8 cellular contexts compared by ENCODE assay signal in genomic region chr3:35965908-35966307, GRCh38.
DNase-seq lines count a peak whose midpoint lies in the region; ATAC-seq and TF ChIP-seq lines count a peak whose summit lies in the region.

No MANE protein-coding gene starts in this region.

- H3K9me2 ChIP-seq in neural cell (ENCODE audit: insufficient read depth, low read length), result no peaks in the 10 kb centered on the region

- no peak overlapping the region for H3K27ac ChIP-seq in neural cell (ENCODE audit: low read length)

- no peaks in the 10 kb centered on the region for H3F3A ChIP-seq in neural cell (ENCODE audit: insufficient read depth, low read length, poor library complexity, severe bottlenecking)

- DNase-seq in AG10803 (ENCODE audit: low read depth), result peak; percentile 51
- DNase-seq in NCI-H460 (ENCODE audit: extremely low read depth, low read depth), result peak; percentile 14
- no peak for DNase-seq in chondrocyte (ENCODE audit: low spot score)
- DNase-seq in ureter (ENCODE audit: low spot score), result no peak

- H3K4me3 ChIP-seq in AG10803 (ENCODE audit: low read length) (no peak overlapping the region), neural cell (ENCODE audit: low read length) (no peak overlapping the region)

- H3K9me3 ChIP-seq in neural cell (ENCODE audit: low read length), result no peaks in the 10 kb centered on the region

- H4K20me1 ChIP-seq in neural cell (ENCODE audit: insufficient read depth), result no peaks in the 10 kb centered on the region

- H3K4me1 Mint-ChIP-seq in chondrocyte (ENCODE audit: low read depth), result no peaks in the 10 kb centered on the region

- peak; percentile 76 for TF ChIP-seq CTCF in AG10803 (conservative IDR thresholded peaks at IDR 0.05; ENCODE audit: low read length)
- peak; percentile 83 for TF ChIP-seq CTCF in chondrocyte (IDR thresholded peaks at IDR 0.05)
- peak; percentile 92 for TF ChIP-seq CTCF in neural cell (IDR thresholded peaks at IDR 0.05; ENCODE audit: poor library complexity, severe bottlenecking)

- ATAC-seq in GM18867 (IDR thresholded peaks at IDR 0.05; ENCODE audit: unreplicated experiment) (peak; percentile 54), HG02642 (IDR thresholded peaks at IDR 0.05; ENCODE audit: poor library complexity, unreplicated experiment) (no peak), HG02981 (IDR thresholded peaks at IDR 0.05; ENCODE audit: unreplicated experiment) (no peak)

- no peaks in the 10 kb centered on the region for H3K79me2 ChIP-seq in neural cell (replicated peaks; ENCODE audit: insufficient read depth, low read length)

- peaks cover 41% of the 10 kb centered on the region for H3K27me3 Mint-ChIP-seq in chondrocyte (ENCODE audit: low read depth)

- H3K36me3 Mint-ChIP-seq in chondrocyte (ENCODE audit: low read depth), result no peaks in the 10 kb centered on the region

- TF ChIP-seq EP300 in neural cell (conservative IDR thresholded peaks at IDR 0.05; ENCODE audit: poor library complexity, severe bottlenecking), result no peak

- peak; percentile 97 for TF ChIP-seq RAD21 in neural cell (conservative IDR thresholded peaks at IDR 0.05)

- H3K4me3 Mint-ChIP-seq in chondrocyte (ENCODE audit: unreplicated experiment), result no peak overlapping the region

- no peaks in the 10 kb centered on the region for H3K9me3 Mint-ChIP-seq in chondrocyte (ENCODE audit: low read depth)

- H3K27me3 ChIP-seq in neural cell (ENCODE audit: insufficient read depth, low read depth, low read length), result no peaks in the 10 kb centered on the region

- H3K9ac ChIP-seq in neural cell (ENCODE audit: low read length), result no peak overlapping the region

- no peak overlapping the region for H3K4me2 ChIP-seq in neural cell (ENCODE audit: low read length)

- no peaks in the 10 kb centered on the region for H3K36me3 ChIP-seq in neural cell (ENCODE audit: insufficient read depth, low read length)

- H2AFZ ChIP-seq in neural cell (ENCODE audit: low read depth, low read length), result no peak overlapping the region

- H3K27ac Mint-ChIP-seq in chondrocyte (ENCODE audit: unreplicated experiment), result no peak overlapping the region

TF ChIP-seq in neural cell, 6 proteins besides CTCF, POLR2A, EP300 and RAD21:
- TF ChIP-seq POLR2AphosphoS5 (IDR thresholded peaks at IDR 0.05) (no peak), REST (IDR thresholded peaks at IDR 0.05; ENCODE audit: borderline replicate concordance) (no peak), SMC3 (conservative IDR thresholded peaks at IDR 0.05; ENCODE audit: poor library complexity) (peak; percentile 98)

Comparison
In these comparisons a context has a peak if more than half of its experiments do, and no peak if none do; other contexts are left out.
1. DNase-seq: peak in AG10803 (single experiment) and NCI-H460 (single experiment); none in chondrocyte (single experiment) and ureter (single experiment).
2. Peak in every context shown above with its lines, with median percentiles within 50 percentile points of each other: CTCF ChIP-seq.